19 cellular contexts compared by ENCODE assay signal in the genomic region with DNA sequence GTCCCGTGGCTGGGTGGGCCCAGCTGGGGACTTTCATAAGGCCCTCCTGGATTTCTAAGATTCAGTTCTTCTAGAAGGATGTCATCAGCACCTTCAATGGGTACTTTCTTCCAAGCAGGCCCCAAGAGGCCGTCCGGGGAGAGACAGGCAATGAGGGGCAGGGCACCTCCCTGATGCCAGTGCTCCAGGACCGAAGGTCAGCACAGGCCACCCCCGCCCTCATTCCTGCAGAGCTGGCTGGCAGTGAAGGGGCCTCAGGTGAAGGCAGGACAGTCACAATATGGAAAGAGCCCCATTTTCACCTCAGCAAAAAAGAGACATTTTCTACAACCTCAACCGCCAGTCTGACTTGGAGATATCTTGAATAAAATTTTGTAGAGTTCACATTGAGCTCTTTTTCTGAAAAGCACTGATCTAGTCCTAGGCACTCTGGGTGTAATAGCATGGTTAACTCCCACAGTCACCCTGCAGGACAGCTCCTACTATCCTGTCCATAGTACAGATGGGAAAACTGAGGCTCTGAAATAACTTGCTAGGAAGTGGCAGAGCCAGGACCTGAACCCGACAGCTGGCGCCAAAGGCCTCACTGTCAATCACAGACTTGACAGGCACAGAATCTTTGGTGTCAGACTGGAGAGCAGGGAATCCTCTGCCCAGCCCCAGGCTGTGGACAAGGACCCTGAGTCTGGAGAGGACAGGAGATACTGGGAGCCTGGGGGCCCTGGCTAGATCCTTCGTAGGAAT. TPM values are rescaled to one million over a fixed set of nuclear protein-coding genes. Genes with fewer than 3 reads are reported as not detected.
DNase-seq lines count a peak whose midpoint lies in the region; ATAC-seq and TF ChIP-seq lines count a peak whose summit lies in the region.
"Had no signal": no experiment of that assay in that cellular context is flagged by ENCODE, and none has a peak within 500 bp of the region (broad histone marks: within the 10 kb centered on the region; RNA-seq: fewer than 3 reads in every experiment).

No MANE protein-coding gene starts in this region.

- TSS peak; percentile 3 for BruUV-seq in Caco-2 (replicated peaks; lab: Mats Ljungman, UMichigan)

- H3K9me3 ChIP-seq in Caco-2 (no peaks in the 10 kb centered on the region), mucosa of descending colon (no peaks in the 10 kb centered on the region)
- H3K9me3 ChIP-seq: SJSA1 had no signal

- peak overlapping the region; percentile 34 for H3K27ac Mint-ChIP-seq in activated CD8-positive, alpha-beta T cell treated with anti-CD3 and anti-CD28 coated beads, Interleukin-2, amount 10 ng/mL, durations not matched to agents 7 days and 5 days
- H3K27ac Mint-ChIP-seq in activated CD8-positive, alpha-beta T cell treated with anti-CD3 and anti-CD28 coated beads for 36 hours = no peak overlapping the region
- H3K27ac Mint-ChIP-seq in Caco-2 (ENCODE audit: unreplicated experiment) = peak overlapping the region; percentile 57
- peak overlapping the region; percentile 24 for H3K27ac Mint-ChIP-seq in activated T-helper 17 cell treated with anti-CD3 and anti-CD28 coated beads, Interleukin-2, amount 50 U/mL, for 72 hours
- H3K27ac Mint-ChIP-seq: B cell had no signal

- H3K4me3 ChIP-seq in Caco-2 (ENCODE audit: low read depth, low read length) (no peak overlapping the region), mucosa of descending colon (no peak overlapping the region)
- H3K4me3 ChIP-seq: SJSA1 had no signal

- POLR2A ChIA-PET in activated CD8-positive, alpha-beta T cell treated with anti-CD3 and anti-CD28 coated beads, Interleukin-2, amount 10 ng/mL, durations not matched to agents 7 days and 5 days (lab: Charles Lee) = no interaction called here
- POLR2A ChIA-PET in activated CD8-positive, alpha-beta T cell treated with anti-CD3 and anti-CD28 coated beads for 36 hours (lab: Charles Lee) = no interaction called here
- POLR2A ChIA-PET in Caco-2 (lab: Charles Lee) = interaction anchor here (0.6 to 0.8 kb wide), 2 partner anchors 100 to 190 kb away, joined by 3 read pairs; partner anchors contain the start of gene BFSP1

- peaks cover 5% of the 10 kb centered on the region for H3K4me1 Mint-ChIP-seq in activated CD8-positive, alpha-beta T cell treated with anti-CD3 and anti-CD28 coated beads, Interleukin-2, amount 10 ng/mL, durations not matched to agents 7 days and 5 days (ENCODE audit: low read depth)
- no peaks in the 10 kb centered on the region for H3K4me1 Mint-ChIP-seq in activated CD8-positive, alpha-beta T cell treated with anti-CD3 and anti-CD28 coated beads for 36 hours (ENCODE audit: low read depth)
- H3K4me1 Mint-ChIP-seq in Caco-2 (ENCODE audit: low read depth, unreplicated experiment) = peaks cover 5% of the 10 kb centered on the region
- no peaks in the 10 kb centered on the region for H3K4me1 Mint-ChIP-seq in activated T-helper 17 cell treated with anti-CD3 and anti-CD28 coated beads, Interleukin-2, amount 50 U/mL, for 72 hours
- H3K4me1 Mint-ChIP-seq: CD4-positive, alpha-beta memory T cell had no signal

- no peak for TF ChIP-seq CTCF in activated CD8-positive, alpha-beta T cell treated with anti-CD3 and anti-CD28 coated beads for 36 hours (IDR thresholded peaks at IDR 0.05)
- TF ChIP-seq CTCF in Caco-2 (IDR thresholded peaks at IDR 0.05; ENCODE audit: insufficient read depth in 1 of 2, low read depth in 1 of 2, low read length in 1 of 2, severe bottlenecking in 1 of 2, unreplicated experiment in 1 of 2) = no peak
- TF ChIP-seq CTCF in mucosa of descending colon (IDR thresholded peaks at IDR 0.05) = no peak

- no peak for DNase-seq in activated CD8-positive, alpha-beta T cell treated with anti-CD3 and anti-CD28 coated beads, Interleukin-2, amount 10 ng/mL, durations not matched to agents 7 days and 5 days
- DNase-seq in activated CD8-positive, alpha-beta T cell treated with anti-CD3 and anti-CD28 coated beads for 36 hours = no peak
- DNase-seq in Caco-2 (peak in 1 of 2 experiments; percentile 43), mucosa of descending colon (peak in 2 of 3 donors; percentile 42 to 53), NCI-H2107 (lab: John Stamatoyannopoulos, UW) (no peak), SHP77 treated with DMSO at 0.1 percent for 48 hours (lab: John Stamatoyannopoulos, UW) (no peak), NCI-H1105 treated with DMSO at 0.1 percent for 48 hours (lab: John Stamatoyannopoulos, UW) (no peak)
- DNase-seq: Calu3, DMS53, EL, NCI-H1417 treated with DMSO at 0.1 percent for 48 hours, NCI-H187 treated with DMSO at 0.1 percent for 48 hours, NCI-H345, NCI-H524 treated with DMSO at 0.1 percent for 48 hours, PC-3 had no signal

- H3K4me3 Mint-ChIP-seq in activated CD8-positive, alpha-beta T cell treated with anti-CD3 and anti-CD28 coated beads, Interleukin-2, amount 10 ng/mL, durations not matched to agents 7 days and 5 days = no peak overlapping the region
- no peak overlapping the region for H3K4me3 Mint-ChIP-seq in activated CD8-positive, alpha-beta T cell treated with anti-CD3 and anti-CD28 coated beads for 36 hours
- H3K4me3 Mint-ChIP-seq in Caco-2 (ENCODE audit: unreplicated experiment) = no peak overlapping the region
- H3K4me3 Mint-ChIP-seq in activated T-helper 17 cell treated with anti-CD3 and anti-CD28 coated beads, Interleukin-2, amount 50 U/mL, for 72 hours = no peak overlapping the region
- H3K4me3 Mint-ChIP-seq: B cell; CD4-positive, alpha-beta memory T cell had no signal

- intact Hi-C loops in activated CD8-positive, alpha-beta T cell treated with anti-CD3 and anti-CD28 coated beads for 36 hours (cut with micrococcal nuclease) = no loop called here
- intact Hi-C loops in Caco-2 (cut with micrococcal nuclease; ENCODE audit: unreplicated experiment) (no loop called here), mucosa of descending colon (cut with DNase I, micrococcal nuclease) (no loop called here)

- no peaks in the 10 kb centered on the region for H3K27me3 Mint-ChIP-seq in activated CD8-positive, alpha-beta T cell treated with anti-CD3 and anti-CD28 coated beads, Interleukin-2, amount 10 ng/mL, durations not matched to agents 7 days and 5 days (ENCODE audit: low read depth)
- H3K27me3 Mint-ChIP-seq in activated CD8-positive, alpha-beta T cell treated with anti-CD3 and anti-CD28 coated beads for 36 hours = no peaks in the 10 kb centered on the region
- H3K27me3 Mint-ChIP-seq in Caco-2 (ENCODE audit: insufficient read depth, unreplicated experiment) = no peaks in the 10 kb centered on the region
- H3K27me3 Mint-ChIP-seq in activated T-helper 17 cell treated with anti-CD3 and anti-CD28 coated beads, Interleukin-2, amount 50 U/mL, for 72 hours = no peaks in the 10 kb centered on the region
- H3K27me3 Mint-ChIP-seq: B cell; CD4-positive, alpha-beta memory T cell had no signal

- H3K4me1 ChIP-seq in Caco-2 (no peaks in the 10 kb centered on the region), mucosa of descending colon (ENCODE audit: low read depth) (peaks cover 2% of the 10 kb centered on the region)
- H3K4me1 ChIP-seq: SJSA1 had no signal

- CTCF ChIA-PET in activated CD8-positive, alpha-beta T cell treated with anti-CD3 and anti-CD28 coated beads, Interleukin-2, amount 10 ng/mL, durations not matched to agents 7 days and 5 days (lab: Charles Lee) = interaction anchor here (1.4 kb wide), 1 partner anchor 51 kb away, joined by 4 read pairs; the partner anchor contains the start of gene RRBP1
- CTCF ChIA-PET in activated CD8-positive, alpha-beta T cell treated with anti-CD3 and anti-CD28 coated beads for 36 hours (lab: Charles Lee) = no interaction called here
- CTCF ChIA-PET in Caco-2 (lab: Charles Lee) = no interaction called here

- no peak for ATAC-seq in activated CD8-positive, alpha-beta T cell treated with anti-CD3 and anti-CD28 coated beads, Interleukin-2, amount 10 ng/mL, durations not matched to agents 7 days and 5 days
- no peak for ATAC-seq in activated CD8-positive, alpha-beta T cell treated with anti-CD3 and anti-CD28 coated beads for 36 hours
- no peak for ATAC-seq in activated T-helper 17 cell treated with anti-CD3 and anti-CD28 coated beads, Interleukin-2, amount 50 U/mL, for 72 hours (replicated peaks)
- peak; percentile 39 for ATAC-seq in mucosa of descending colon
- ATAC-seq: PC-3 had no signal

- H3K36me3 ChIP-seq in Caco-2 (ENCODE audit: control insufficient read depth, insufficient read depth, low read length) (peaks cover 36% of the 10 kb centered on the region), mucosa of descending colon (ENCODE audit: low read depth) (peaks cover 10% of the 10 kb centered on the region)

- H3K27me3 ChIP-seq in Caco-2 (replicated peaks; ENCODE audit: control insufficient read depth, insufficient read depth, low read length) = no peaks in the 10 kb centered on the region
- H3K27me3 ChIP-seq: SJSA1 had no signal

- H3K9me3 Mint-ChIP-seq in activated CD8-positive, alpha-beta T cell treated with anti-CD3 and anti-CD28 coated beads, Interleukin-2, amount 10 ng/mL, durations not matched to agents 7 days and 5 days (ENCODE audit: insufficient read depth) = no peaks in the 10 kb centered on the region
- H3K9me3 Mint-ChIP-seq in activated CD8-positive, alpha-beta T cell treated with anti-CD3 and anti-CD28 coated beads for 36 hours = no peaks in the 10 kb centered on the region
- no peaks in the 10 kb centered on the region for H3K9me3 Mint-ChIP-seq in Caco-2 (ENCODE audit: unreplicated experiment)
- H3K9me3 Mint-ChIP-seq in activated T-helper 17 cell treated with anti-CD3 and anti-CD28 coated beads, Interleukin-2, amount 50 U/mL, for 72 hours = no peaks in the 10 kb centered on the region
- H3K9me3 Mint-ChIP-seq: CD4-positive, alpha-beta memory T cell had no signal

- H3K36me3 Mint-ChIP-seq in activated CD8-positive, alpha-beta T cell treated with anti-CD3 and anti-CD28 coated beads, Interleukin-2, amount 10 ng/mL, durations not matched to agents 7 days and 5 days (ENCODE audit: low read depth) = peaks cover 27% of the 10 kb centered on the region
- H3K36me3 Mint-ChIP-seq in activated CD8-positive, alpha-beta T cell treated with anti-CD3 and anti-CD28 coated beads for 36 hours (ENCODE audit: low read depth) = peaks cover 12% of the 10 kb centered on the region
- peaks cover 99% of the 10 kb centered on the region for H3K36me3 Mint-ChIP-seq in Caco-2 (ENCODE audit: insufficient read depth, unreplicated experiment)
- H3K36me3 Mint-ChIP-seq in activated T-helper 17 cell treated with anti-CD3 and anti-CD28 coated beads, Interleukin-2, amount 50 U/mL, for 72 hours (ENCODE audit: low read depth) = peaks cover 28% of the 10 kb centered on the region

RNA-seq across cellular contexts. Expression of gene RRBP1, which starts 50.3 kb away (rescaled TPM):
- 10 to 100 TPM; 64.3 to 66.7 TPM for total RNA-seq in activated CD8-positive, alpha-beta T cell treated with anti-CD3 and anti-CD28 coated beads, Interleukin-2, amount 10 ng/mL, durations not matched to agents 7 days and 5 days
- total RNA-seq in activated CD8-positive, alpha-beta T cell treated with anti-CD3 and anti-CD28 coated beads for 36 hours = 10 to 100 TPM; 35.2 to 35.9 TPM
- 665 and 758 TPM in 2 replicates for total RNA-seq in Caco-2 (2022)
- total RNA-seq in activated T-helper 17 cell treated with anti-CD3 and anti-CD28 coated beads, Interleukin-2, amount 50 U/mL, for 72 hours = 10 to 100 TPM; 21.6 to 32.5 TPM
- total RNA-seq in mucosa of descending colon = 100 to 1,000 TPM; 210 to 402 (median 377) TPM

Comparison
In these comparisons a context has a peak if more than half of its experiments do, and no peak if none do; other contexts are left out.
1. DNase-seq: peak in mucosa of descending colon (2 of 3); none in activated CD8-positive, alpha-beta T cell treated with anti-CD3 and anti-CD28 coated beads, Interleukin-2, amount 10 ng/mL, durations not matched to agents 7 days and 5 days (single experiment), activated CD8-positive, alpha-beta T cell treated with anti-CD3 and anti-CD28 coated beads for 36 hours (single experiment), NCI-H2107 (single experiment), SHP77 treated with DMSO at 0.1 percent for 48 hours (single experiment) and NCI-H1105 treated with DMSO at 0.1 percent for 48 hours (single experiment).